1 cellular context compared by ENCODE assay signal in genomic region chr17:50707296-50708049, GRCh38.
A peak's percentile ranks its signal among the peaks of the same experiment; 100 is the strongest.
TF ChIP-seq lines count a peak whose summit lies in the region.

TSS of gene ANKRD40 (minus strand) at chr17:50707914. CDS start at chr17:50707654, 260 bp downstream.

TF ChIP-seq in SK-N-SH, 30 proteins besides CTCF, POLR2A, EP300 and RAD21 (continued from another document):
- TF ChIP-seq MEF2A (IDR thresholded peaks at IDR 0.05; ENCODE audit: borderline replicate concordance, low read depth) (peak; percentile 100), USF1 (IDR thresholded peaks at IDR 0.05; ENCODE audit: borderline replicate concordance, low read depth) (peak; percentile 84), GATA2 (CRISPR knock-in tag; IDR thresholded peaks at IDR 0.05) (no peak), GABPA (IDR thresholded peaks at IDR 0.05; ENCODE audit: low read depth) (peak; percentile 79), NRF1 (IDR thresholded peaks at IDR 0.05; ENCODE audit: low read depth, low read length) (no peak), PBX3 (IDR thresholded peaks at IDR 0.05) (peak; percentile 55)
